In genomic region chr3:122356402-122356801, GRCh38 we compare ENCODE assay signal across 9 cellular contexts. TPM values are rescaled to one million over a fixed set of nuclear protein-coding genes. Genes with fewer than 3 reads are reported as not detected.
DNase-seq lines count a peak whose midpoint lies in the region; ATAC-seq, FAIRE-seq and TF ChIP-seq lines count a peak whose summit lies in the region.
"Had no signal": no experiment of that assay in that cellular context is flagged by ENCODE, and none has a peak within 500 bp of the region (broad histone marks: within the 10 kb centered on the region; RNA-seq: fewer than 3 reads in every experiment).

No MANE protein-coding gene starts in this region.

- peaks cover 2% of the 10 kb centered on the region for H3K36me3 Mint-ChIP-seq in progenitor cell of endocrine pancreas (ENCODE audit: insufficient read depth)

- ATAC-seq in Panc1 = peak; percentile 85
- ATAC-seq: T-cell had no signal

- no peaks in the 10 kb centered on the region for H3K9me3 ChIP-seq in Panc1 (ENCODE audit: control insufficient read depth, insufficient read depth, low read depth, low read length)

- no peak overlapping the region for H3K4me3 ChIP-seq in Panc1 (ENCODE audit: low read depth in 2 of 2, low read length in 2 of 2)

- intact Hi-C loops in Panc1 (cut with micrococcal nuclease; ENCODE audit: unreplicated experiment) = loop anchor here (2.0 kb wide), 1 partner anchor 50 kb away; no protein-coding TSS in a partner anchor

- H3K27ac ChIP-seq in Panc1 (ENCODE audit: low read length) = no peak overlapping the region

- H3K27ac Mint-ChIP-seq in progenitor cell of endocrine pancreas = no peak overlapping the region
- H3K27ac Mint-ChIP-seq: memory B cell, T-cell had no signal

- no peaks in the 10 kb centered on the region for H3K27me3 Mint-ChIP-seq in progenitor cell of endocrine pancreas
- H3K27me3 Mint-ChIP-seq: memory B cell, T-cell had no signal

- CTCF ChIA-PET in Panc1 (lab: Charles Lee) = interaction anchor here (2.0 kb wide), 1 partner anchor 50 kb away, joined by 9 read pairs; no protein-coding TSS in a partner anchor

- H3K4me1 Mint-ChIP-seq in progenitor cell of endocrine pancreas (ENCODE audit: low read depth) = peaks cover 2% of the 10 kb centered on the region
- H3K4me1 Mint-ChIP-seq: memory B cell, T-cell had no signal

- POLR2A ChIA-PET in Panc1 (lab: Charles Lee) = no interaction called here

- TF ChIP-seq POLR2A in erythroblast (IDR thresholded peaks at IDR 0.05; ENCODE audit: low read length) = no peak

- no peaks in the 10 kb centered on the region for H3K9me3 Mint-ChIP-seq in progenitor cell of endocrine pancreas (ENCODE audit: low read depth)
- H3K9me3 Mint-ChIP-seq: memory B cell, T-cell had no signal

- in situ Hi-C loops in Panc1 (cut with HindIII; ENCODE audit: low pct_unique_long_range_greater_than_20kb, low sequenced_read_pairs) = no loop called here

- TF ChIP-seq CTCF in Panc1 (IDR thresholded peaks at IDR 0.05) (peak; percentile 80), progenitor cell of endocrine pancreas (IDR thresholded peaks at IDR 0.05; ENCODE audit: unreplicated experiment) (peak; percentile 47)

- H3K4me3 Mint-ChIP-seq in progenitor cell of endocrine pancreas (ENCODE audit: low read depth) = no peak overlapping the region
- H3K4me3 Mint-ChIP-seq: memory B cell, T-cell had no signal

- no peaks in the 10 kb centered on the region for H3K27me3 ChIP-seq in Panc1 (ENCODE audit: control insufficient read depth, insufficient read depth, low read length)

- H3K4me1 ChIP-seq in Panc1 (ENCODE audit: control insufficient read depth, insufficient read depth, low read length) = no peaks in the 10 kb centered on the region

- BruUV-seq in Panc1 (replicated peaks; lab: Mats Ljungman, UMichigan) = no TSS peak

- no peak for FAIRE-seq in RCC 7860 (lab: Jason Lieb, UNC)

- H3K36me3 ChIP-seq in Panc1 (ENCODE audit: control insufficient read depth, insufficient read depth, low read length) = peaks cover 5% of the 10 kb centered on the region

- peak; percentile 17 for DNase-seq in DMS 273 treated with DMSO at 0.1 percent for 48 hours (lab: John Stamatoyannopoulos, UW)
- DNase-seq in HCEC 1CT = peak; percentile 45
- peak; percentile 28 for DNase-seq in Panc1 (ENCODE audit: low read depth, low spot score)
- DNase-seq in erythroblast (lab: John Stamatoyannopoulos, UW) = peak; percentile 43 to 52
- no peak for DNase-seq in progenitor cell of endocrine pancreas (ENCODE audit: low spot score, unreplicated experiment)
- no peak for DNase-seq in RCC 7860 (ENCODE audit: low spot score)
- DNase-seq in GF-D8 (lab: John Stamatoyannopoulos, UW) = no peak

RNA-seq across cellular contexts. Expression of gene MIX23, which starts 26.6 kb away (rescaled TPM):
- 61.7 TPM for total RNA-seq in Panc1 (2021; ENCODE audit: unreplicated experiment)
- 31.3 TPM for polyA plus RNA-seq in Panc1 (2012; ENCODE audit: insufficient read length)
- total RNA-seq in progenitor cell of endocrine pancreas = 53.5 and 55.4 TPM in 2 replicates

RNA-seq across cellular contexts. Expression of gene FAM162A, which starts 27.6 kb away (rescaled TPM):
- total RNA-seq in Panc1 (2021; ENCODE audit: unreplicated experiment) (59.6 TPM), progenitor cell of endocrine pancreas (52.5 and 61.3 TPM in 2 replicates)
- 92.9 TPM for polyA plus RNA-seq in Panc1 (2012; ENCODE audit: insufficient read length)

RNA-seq across cellular contexts. Expression of gene CSTA, which starts 31.4 kb away (rescaled TPM):
- total RNA-seq in Panc1 (2021; ENCODE audit: unreplicated experiment) (not detected), progenitor cell of endocrine pancreas (not detected in 2 replicates)
- 0.30 TPM for polyA plus RNA-seq in Panc1 (2012; ENCODE audit: insufficient read length)
- total RNA-seq: T-cell had no signal

RNA-seq across cellular contexts. Expression of gene WDR5B, which starts 59.5 kb away (rescaled TPM):
- total RNA-seq in Panc1 (2021; ENCODE audit: unreplicated experiment) (5.5 TPM), progenitor cell of endocrine pancreas (6.6 and 7.5 TPM in 2 replicates)
- 2.6 TPM for polyA plus RNA-seq in Panc1 (2012; ENCODE audit: insufficient read length)

Comparison
In these comparisons a context has a peak if more than half of its experiments do, and no peak if none do; other contexts are left out.
1. DNase-seq: peak in DMS 273 treated with DMSO at 0.1 percent for 48 hours (single experiment), HCEC 1CT (single experiment), Panc1 (single experiment) and erythroblast (2 of 2); none in progenitor cell of endocrine pancreas (single experiment), RCC 7860 (single experiment) and GF-D8 (single experiment).